15 cellular contexts compared by ENCODE assay signal in genomic region chr5:1881273-1881586, GRCh38. TPM values are rescaled to one million over a fixed set of nuclear protein-coding genes. Genes with fewer than 3 reads are reported as not detected.
DNase-seq lines count a peak whose midpoint lies in the region; ATAC-seq, FAIRE-seq and TF ChIP-seq lines count a peak whose summit lies in the region.
"Had no signal": no experiment of that assay in that cellular context is flagged by ENCODE, and none has a peak within 500 bp of the region (broad histone marks: within the 10 kb centered on the region; RNA-seq: fewer than 3 reads in every experiment).

No MANE protein-coding gene starts in this region.

- no peaks in the 10 kb centered on the region for H3K27me3 Mint-ChIP-seq in MCF 10A (ENCODE audit: insufficient read depth, unreplicated experiment)

- ATAC-seq in GM18907 (IDR thresholded peaks at IDR 0.05; ENCODE audit: unreplicated experiment) = no peak
- ATAC-seq in omental fat pad (ENCODE audit: low FRiP score) = no peak
- ATAC-seq: CD8-positive, alpha-beta T cell; mucosa of descending colon had no signal

- no peak overlapping the region for H3K4me3 ChIP-seq in kidney (ENCODE audit: low read length in 2 of 2)
- no peak overlapping the region for H3K4me3 ChIP-seq in effector memory CD4-positive, alpha-beta T cell (ENCODE audit: insufficient read depth, low read depth, low read length, poor library complexity, severe bottlenecking)
- H3K4me3 ChIP-seq: mucosa of descending colon had no signal

- DNase-seq in ELF-1 (ENCODE audit: low read depth, low spot score) = peak; percentile 62
- DNase-seq in HTR-8/SVneo (ENCODE audit: insufficient read length, low spot score) = peak; percentile 51
- peak; percentile 87 for DNase-seq in MCF 10A (ENCODE audit: unreplicated experiment)
- peak; percentile 26 for DNase-seq in kidney
- DNase-seq in effector memory CD4-positive, alpha-beta T cell = no peak
- DNase-seq in stimulated activated CD4-positive, alpha-beta T cell treated with anti-CD3 and anti-CD28 coated beads, Interleukin-4, amount 100 ng/mL, for 1 hour = no peak
- DNase-seq in omental fat pad (ENCODE audit: low spot score) = no peak
- DNase-seq: activated CD4-positive, alpha-beta T cell treated with anti-CD3 and anti-CD28 coated beads, Interleukin-2, amount 50 U/mL, for 4 hours; CD8-positive, alpha-beta T cell; RPMI8226; spleen had no signal

- no peaks in the 10 kb centered on the region for H3K9me3 Mint-ChIP-seq in MCF 10A (ENCODE audit: unreplicated experiment)
- H3K9me3 Mint-ChIP-seq: CD8-positive, alpha-beta T cell had no signal

- H3K27me3 ChIP-seq in effector memory CD4-positive, alpha-beta T cell (replicated peaks; ENCODE audit: control insufficient read depth, insufficient read depth, low read length, poor library complexity, severe bottlenecking) = peaks cover 44% of the 10 kb centered on the region

- TF ChIP-seq CTCF in MCF 10A (IDR thresholded peaks at IDR 0.05; ENCODE audit: unreplicated experiment) (no peak), kidney (IDR thresholded peaks at IDR 0.05; ENCODE audit: borderline replicate concordance, extremely low read depth, insufficient read depth) (no peak), omental fat pad (IDR thresholded peaks at IDR 0.05) (no peak)

- peak overlapping the region; percentile 65 for H3K4me3 Mint-ChIP-seq in MCF 10A (ENCODE audit: unreplicated experiment)
- H3K4me3 Mint-ChIP-seq: CD8-positive, alpha-beta T cell had no signal

- BruUV-seq in MCF 10A (replicated peaks; lab: Mats Ljungman, UMichigan) = no TSS peak

- no peak overlapping the region for H3K9ac ChIP-seq in kidney (ENCODE audit: low read length in 2 of 2)

- intact Hi-C loops in MCF 10A (cut with micrococcal nuclease) (loop anchor here (5.0 kb wide), 1 partner anchor 271 kb away; no protein-coding TSS in a partner anchor), kidney (cut with DNase I) (no loop called here)

- CTCF ChIA-PET in MCF 10A (lab: Yijun Ruan, JAX) = interaction anchor here (0.6 kb wide), 1 partner anchor 156 kb away, joined by 3 read pairs; no protein-coding TSS in a partner anchor

- peaks cover 5% of the 10 kb centered on the region for H3K4me1 Mint-ChIP-seq in MCF 10A (ENCODE audit: insufficient read depth, unreplicated experiment)

- H3K27ac ChIP-seq in kidney (ENCODE audit: low read depth in 2 of 2, low read length in 2 of 2) = no peak overlapping the region
- no peak overlapping the region for H3K27ac ChIP-seq in effector memory CD4-positive, alpha-beta T cell (ENCODE audit: insufficient read depth, low read length, poor library complexity, severe bottlenecking)
- H3K27ac ChIP-seq: ascending aorta, spleen had no signal

- H3K9me3 ChIP-seq in kidney (ENCODE audit: control insufficient read depth in 1 of 2, low read length in 2 of 2) = no peaks in the 10 kb centered on the region
- no peaks in the 10 kb centered on the region for H3K9me3 ChIP-seq in effector memory CD4-positive, alpha-beta T cell (ENCODE audit: control insufficient read depth, low read length)
- H3K9me3 ChIP-seq: ascending aorta, mucosa of descending colon had no signal

- POLR2A ChIA-PET in MCF 10A (lab: Yijun Ruan, JAX) = interaction anchor here (3.5 to 10.3 kb wide), 3 partner anchors 51 to 81 kb away, joined by 20 to 131 read pairs (median 69); partner anchors contain the start of genes MRPL36 and NDUFS6

- no peaks in the 10 kb centered on the region for H3K4me1 ChIP-seq in kidney (ENCODE audit: control insufficient read depth in 1 of 2, insufficient read depth in 1 of 2, low read depth in 1 of 2, low read length in 2 of 2)
- H3K4me1 ChIP-seq in effector memory CD4-positive, alpha-beta T cell (ENCODE audit: control insufficient read depth, insufficient read depth, low read length, poor library complexity, severe bottlenecking) = peaks cover 21% of the 10 kb centered on the region

- peak overlapping the region; percentile 82 for H3K27ac Mint-ChIP-seq in MCF 10A (ENCODE audit: low read depth, unreplicated experiment)
- H3K27ac Mint-ChIP-seq: CD8-positive, alpha-beta T cell had no signal

- peaks cover 60% of the 10 kb centered on the region for H3K36me3 Mint-ChIP-seq in MCF 10A (ENCODE audit: insufficient read depth, unreplicated experiment)
- H3K36me3 Mint-ChIP-seq: CD8-positive, alpha-beta T cell had no signal

- no peaks in the 10 kb centered on the region for H3K36me3 ChIP-seq in kidney (ENCODE audit: control insufficient read depth in 1 of 2, insufficient read depth in 2 of 2, low read length in 2 of 2)
- H3K36me3 ChIP-seq in effector memory CD4-positive, alpha-beta T cell (ENCODE audit: control insufficient read depth, insufficient read depth, low read length) = no peaks in the 10 kb centered on the region
- H3K36me3 ChIP-seq: ascending aorta, spleen had no signal

- no peak for FAIRE-seq in HTR-8/SVneo (lab: Jason Lieb, UNC)
- FAIRE-seq in kidney (lab: Jason Lieb, UNC) = no peak

RNA-seq across cellular contexts. Expression of gene IRX4, which starts 1.5 kb away (rescaled TPM):
- 41.2 and 44.7 TPM in 2 replicates for total RNA-seq in MCF 10A (2022)
- total RNA-seq in kidney = not detected
- not detected for polyA plus RNA-seq in kidney (ENCODE audit: insufficient read depth, low read depth, low replicate concordance)
- total RNA-seq in omental fat pad = not detected
- total RNA-seq: ascending aorta; CD8-positive, alpha-beta T cell; fibroblast of villous mesenchyme; mucosa of descending colon; spleen had no signal

Comparison
In these comparisons a context has a peak if more than half of its experiments do, and no peak if none do; other contexts are left out.
1. DNase-seq: peak in ELF-1 (single experiment), HTR-8/SVneo (single experiment), MCF 10A (single experiment) and kidney (single experiment); none in effector memory CD4-positive, alpha-beta T cell (0 of 3), stimulated activated CD4-positive, alpha-beta T cell treated with anti-CD3 and anti-CD28 coated beads, Interleukin-4, amount 100 ng/mL, for 1 hour (single experiment) and omental fat pad (single experiment).
2. RNA of gene IRX4, which starts 1.5 kb away (total RNA-seq): 41.2 to 44.7 TPM in MCF 10A; not detected in kidney (single experiment) and not detected in omental fat pad; every median in the first group is over 10 times any median in the second.